In genomic region chr13:69959041-69959440, GRCh38 we compare ENCODE assay signal across 2 cellular contexts.
TF ChIP-seq lines count a peak whose summit lies in the region.

No MANE protein-coding gene starts in this region.

TF ChIP-seq in Ishikawa, 13 proteins besides CTCF, POLR2A, EP300 and RAD21 (continued from another document):
- TF ChIP-seq FOXM1 (IDR thresholded peaks at IDR 0.05; ENCODE audit: borderline replicate concordance, low read depth) = peak; percentile 78; the same call in 1 of the 2 replicates
- TF ChIP-seq YY1 (IDR thresholded peaks at IDR 0.05; ENCODE audit: low read depth) = no peak
- TF ChIP-seq TEAD4 (IDR thresholded peaks at IDR 0.05) = peak; percentile 72
- TF ChIP-seq TAF1 (IDR thresholded peaks at IDR 0.05; ENCODE audit: low read depth) = no peak
- peak; percentile 89 for TF ChIP-seq NFIC (IDR thresholded peaks at IDR 0.05)
- TF ChIP-seq USF1 (IDR thresholded peaks at IDR 0.05) = no peak
- TF ChIP-seq ZBTB7A (IDR thresholded peaks at IDR 0.05; ENCODE audit: low read depth) = no peak
- TF ChIP-seq CREB1 (IDR thresholded peaks at IDR 0.05; ENCODE audit: low read depth) = no peak

TF ChIP-seq in WTC11, 78 proteins besides CTCF, POLR2A, EP300 and RAD21 (continued from another document):
- TF ChIP-seq FOXP1 (CRISPR knock-in tag; IDR thresholded peaks at IDR 0.05; ENCODE audit: borderline replicate concordance) (no peak), NR3C1 (CRISPR knock-in tag; conservative IDR thresholded peaks at IDR 0.05; ENCODE audit: low read depth) (no peak), ZBTB21 (CRISPR knock-in tag; IDR thresholded peaks at IDR 0.05; ENCODE audit: borderline replicate concordance) (no peak), FOXJ3 (CRISPR knock-in tag; IDR thresholded peaks at IDR 0.05; ENCODE audit: borderline replicate concordance) (no peak), GABPB1 (CRISPR knock-in tag; IDR thresholded peaks at IDR 0.05) (no peak)
- TF ChIP-seq, protein P1, sequence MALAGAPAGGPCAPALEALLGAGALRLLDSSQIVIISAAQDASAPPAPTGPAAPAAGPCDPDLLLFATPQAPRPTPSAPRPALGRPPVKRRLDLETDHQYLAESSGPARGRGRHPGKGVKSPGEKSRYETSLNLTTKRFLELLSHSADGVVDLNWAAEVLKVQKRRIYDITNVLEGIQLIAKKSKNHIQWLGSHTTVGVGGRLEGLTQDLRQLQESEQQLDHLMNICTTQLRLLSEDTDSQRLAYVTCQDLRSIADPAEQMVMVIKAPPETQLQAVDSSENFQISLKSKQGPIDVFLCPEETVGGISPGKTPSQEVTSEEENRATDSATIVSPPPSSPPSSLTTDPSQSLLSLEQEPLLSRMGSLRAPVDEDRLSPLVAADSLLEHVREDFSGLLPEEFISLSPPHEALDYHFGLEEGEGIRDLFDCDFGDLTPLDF (CRISPR knock-in tag; IDR thresholded peaks at IDR 0.05) = no peak
TF ChIP-seq in WTC11: peak in this region for 0.
